Comparison of ENCODE assay signal across 16 cellular contexts in the genomic region with DNA sequence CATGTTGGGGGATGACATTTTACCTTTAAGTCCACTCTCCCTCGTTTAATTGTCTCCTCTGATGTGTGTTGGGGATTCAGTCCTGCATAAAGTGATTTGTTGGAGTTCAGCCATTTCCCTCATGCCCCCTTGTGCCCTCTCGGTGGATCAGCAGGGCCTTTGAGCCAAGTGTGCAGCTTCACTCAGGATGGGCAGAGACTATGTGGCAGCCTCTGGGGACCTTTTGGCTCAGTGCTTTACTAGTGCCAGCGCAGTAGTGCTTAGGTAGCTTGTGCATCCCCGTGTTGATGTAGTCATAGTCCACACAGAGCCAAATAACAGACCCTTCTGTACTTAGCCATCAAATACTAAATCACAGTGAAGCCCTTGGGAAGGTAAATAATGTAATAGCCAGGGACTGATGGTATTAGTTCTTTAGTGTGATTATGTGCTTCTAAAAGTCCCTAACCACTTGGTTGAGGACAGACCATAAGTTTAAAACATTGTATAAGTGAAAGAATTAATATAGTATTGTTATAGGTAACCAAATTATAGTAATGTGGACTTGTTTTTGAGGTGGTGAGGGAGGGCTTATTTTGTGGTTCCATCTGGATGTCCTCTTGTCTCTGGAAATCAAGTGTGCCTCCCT. TPM values are rescaled to one million over a fixed set of nuclear protein-coding genes. Genes with fewer than 3 reads are reported as not detected.
A peak's percentile ranks its signal among the peaks of the same experiment; 100 is the strongest.
DNase-seq lines count a peak whose midpoint lies in the region; ATAC-seq, FAIRE-seq and TF ChIP-seq lines count a peak whose summit lies in the region.
"Had no signal": no experiment of that assay in that cellular context is flagged by ENCODE, and none has a peak within 500 bp of the region (broad histone marks: within the 10 kb centered on the region; RNA-seq: fewer than 3 reads in every experiment).

No MANE protein-coding gene starts in this region.

- FAIRE-seq in GM12892 (lab: Jason Lieb, UNC) = no peak

- POLR2A ChIA-PET in OCI-LY7 (lab: Charles Lee) = interaction anchor here (1.2 kb wide), 1 partner anchor 9 kb away, joined by 9 read pairs; no protein-coding TSS in a partner anchor

- peaks cover 22% of the 10 kb centered on the region for H4K20me1 ChIP-seq in OCI-LY7 (ENCODE audit: insufficient read depth, low read length)

- peak; percentile 47 for TF ChIP-seq CTCF in BE2C (IDR thresholded peaks at IDR 0.05; ENCODE audit: low read depth, low read length)
- peak; percentile 46; the same call in 1 of the 2 replicates for TF ChIP-seq CTCF in OCI-LY7 (conservative IDR thresholded peaks at IDR 0.05; ENCODE audit: low read length)

- H3K27me3 ChIP-seq in BE2C = no peaks in the 10 kb centered on the region
- H3K27me3 ChIP-seq: ascending aorta; BLaER1 treated with 17β-estradiol and CSF1 and Interleukin-3, amounts not matched to agents 10 nM and 100 nM; dorsolateral prefrontal cortex had no signal

- CTCF ChIA-PET in OCI-LY7 (lab: Charles Lee; ENCODE audit: unreplicated experiment) = no interaction called here

- H3K4me3 ChIP-seq in BE2C (ENCODE audit: low read depth, low read length) = no peak overlapping the region
- no peak overlapping the region for H3K4me3 ChIP-seq in OCI-LY7 (ENCODE audit: low read depth, low read length, poor library complexity, severe bottlenecking)
- H3K4me3 ChIP-seq: ascending aorta; BLaER1 treated with 17β-estradiol and CSF1 and Interleukin-3, amounts not matched to agents 10 nM and 100 nM; dorsolateral prefrontal cortex; thoracic aorta had no signal

- H3K9me2 ChIP-seq in OCI-LY7 (ENCODE audit: insufficient read depth, low read length) = no peaks in the 10 kb centered on the region

- DNase-seq in BE2C (peak; percentile 53), GM12892 (ENCODE audit: insufficient read length) (no peak), OCI-LY7 (ENCODE audit: low spot score) (no peak), erythroblast (lab: John Stamatoyannopoulos, UW) (peak; percentile 9 to 16), NCI-H524 (lab: John Stamatoyannopoulos, UW) (no peak), glomerular visceral epithelial cell (ENCODE audit: extremely low spot score) (no peak)
- DNase-seq: activated CD4-positive, alpha-beta T cell treated with anti-CD3 and anti-CD28 coated beads, Interleukin-2, amount 50 U/mL, for 48 hours; dorsolateral prefrontal cortex; hippocampal formation; NCI-H774 had no signal

- H3K4me1 ChIP-seq in BE2C (peaks cover 7% of the 10 kb centered on the region; the same call in 1 of the 2 replicates), OCI-LY7 (ENCODE audit: insufficient read depth, low read length, poor library complexity, severe bottlenecking) (peaks cover 15% of the 10 kb centered on the region)
- H3K4me1 ChIP-seq: ascending aorta had no signal

- no peak overlapping the region for H2AFZ ChIP-seq in OCI-LY7 (ENCODE audit: low read length)

- H3K79me2 ChIP-seq in OCI-LY7 (ENCODE audit: insufficient read depth, low read depth, low read length) = peaks cover 59% of the 10 kb centered on the region

- intact Hi-C loops in OCI-LY7 (cut with micrococcal nuclease; ENCODE audit: unreplicated experiment) = no loop called here

- H3K9me3 ChIP-seq in BE2C = no peaks in the 10 kb centered on the region
- no peaks in the 10 kb centered on the region for H3K9me3 ChIP-seq in OCI-LY7 (ENCODE audit: low read length)
- H3K9me3 ChIP-seq: ascending aorta; BLaER1 treated with 17β-estradiol and CSF1 and Interleukin-3, amounts not matched to agents 10 nM and 100 nM; thoracic aorta had no signal

- H3K27ac ChIP-seq in OCI-LY7 (ENCODE audit: low read depth, low read length, poor library complexity, severe bottlenecking) = no peak overlapping the region
- H3K27ac ChIP-seq: ascending aorta; BLaER1 treated with 17β-estradiol and CSF1 and Interleukin-3, amounts not matched to agents 10 nM and 100 nM; dorsolateral prefrontal cortex; thoracic aorta had no signal

- ATAC-seq in GM18867 (IDR thresholded peaks at IDR 0.05; ENCODE audit: unreplicated experiment) (no peak), GM21737 (IDR thresholded peaks at IDR 0.05; ENCODE audit: unreplicated experiment) (no peak)
- ATAC-seq: activated T-helper 17 cell treated with anti-CD3 and anti-CD28 coated beads, Interleukin-2, amount 50 U/mL, for 72 hours had no signal

- no peak overlapping the region for H3K4me2 ChIP-seq in OCI-LY7 (ENCODE audit: low read length)
- H3K4me2 ChIP-seq: BLaER1 treated with 17β-estradiol and CSF1 and Interleukin-3, amounts not matched to agents 10 nM and 100 nM had no signal

- H3K36me3 ChIP-seq in BE2C (peaks cover 78% of the 10 kb centered on the region), OCI-LY7 (ENCODE audit: insufficient read depth, low read length) (peaks cover 100% of the 10 kb centered on the region)

- TF ChIP-seq POLR2A in GM12892 (IDR thresholded peaks at IDR 0.05; ENCODE audit: low read depth, low read length) = peak; percentile 60
- no peak for TF ChIP-seq POLR2A in erythroblast (IDR thresholded peaks at IDR 0.05; ENCODE audit: low read length)

- BruUV-seq in OCI-LY7 (replicated peaks; lab: Mats Ljungman, UMichigan) = no TSS peak

RNA-seq across cellular contexts. Expression of gene BUB3, which starts 11.4 kb away (rescaled TPM):
- 166 TPM for polyA plus RNA-seq in BE2C (2012; ENCODE audit: insufficient read depth, insufficient read length, low read depth)
- polyA plus RNA-seq in GM12892 (2012; ENCODE audit: missing spikeins) = 165 TPM
- 437 and 526 TPM in 2 replicates for total RNA-seq in OCI-LY7 (2014; rRNA removed; shearing (Covaris generic))
- total RNA-seq in OCI-LY7 (2022) = 312 and 335 TPM in 2 replicates

RNA-seq across cellular contexts. Expression of gene HMX2, which starts 17.6 kb away (rescaled TPM):
- not detected for polyA plus RNA-seq in BE2C (2012; ENCODE audit: insufficient read depth, insufficient read length, low read depth)
- 3.0 TPM for polyA plus RNA-seq in GM12892 (2012; ENCODE audit: missing spikeins)
- total RNA-seq in OCI-LY7 (2014; rRNA removed; shearing (Covaris generic)) = 1.2 and 2.0 TPM in 2 replicates
- total RNA-seq in OCI-LY7 (2022) = 1.7 and 2.4 TPM in 2 replicates
- total RNA-seq: ascending aorta, dorsolateral prefrontal cortex, thoracic aorta had no signal

RNA-seq across cellular contexts. Expression of gene HMX3, which starts 29.8 kb away (rescaled TPM):
- polyA plus RNA-seq in BE2C (2012; ENCODE audit: insufficient read depth, insufficient read length, low read depth) = not detected
- 0.47 TPM for polyA plus RNA-seq in GM12892 (2012; ENCODE audit: missing spikeins)
- total RNA-seq in OCI-LY7 (2014; rRNA removed; shearing (Covaris generic)) = 0.44 TPM in 1 of 2 replicates, not detected in the other
- total RNA-seq in OCI-LY7 (2022) = not detected in 2 replicates
- total RNA-seq: ascending aorta, dorsolateral prefrontal cortex, thoracic aorta had no signal

Comparison
In these comparisons a context has a peak if more than half of its experiments do, and no peak if none do; other contexts are left out.
1. DNase-seq: peak in BE2C (single experiment) and erythroblast (2 of 2); none in GM12892 (single experiment), OCI-LY7 (single experiment), NCI-H524 (0 of 2) and glomerular visceral epithelial cell (single experiment).